8 cellular contexts compared by ENCODE assay signal in genomic region chr2:177784449-177784845, GRCh38.
DNase-seq lines count a peak whose midpoint lies in the region; ATAC-seq, FAIRE-seq and TF ChIP-seq lines count a peak whose summit lies in the region.

No MANE protein-coding gene starts in this region.

- TF ChIP-seq CTCF in retinal pigment epithelial cell (conservative IDR thresholded peaks at IDR 0.05; ENCODE audit: low read depth, low read length), result no peak

- peak; percentile 6 for DNase-seq in central memory CD4-positive, alpha-beta T cell
- peak; percentile 89 for DNase-seq in retinal pigment epithelial cell (ENCODE audit: low read depth)
- DNase-seq in urothelium cell line (ENCODE audit: low spot score), result no peak
- DNase-seq in NCI-H748 (lab: John Stamatoyannopoulos, UW; ENCODE audit: unreplicated experiment), result no peak
- DNase-seq in cortex of kidney (lab: John Stamatoyannopoulos, UW), result no peak
- DNase-seq in NCI-H526 treated with DMSO at 0.1 percent for 48 hours (lab: John Stamatoyannopoulos, UW), result no peak

- peak; percentile 12 for ATAC-seq in GM19043 (IDR thresholded peaks at IDR 0.05; ENCODE audit: low read depth, unreplicated experiment)
- peak; percentile 43 for ATAC-seq in HG03442 (IDR thresholded peaks at IDR 0.05; ENCODE audit: unreplicated experiment)

- FAIRE-seq in urothelium cell line (lab: Jason Lieb, UNC), result no peak

- no peak overlapping the region for H3K4me3 ChIP-seq in retinal pigment epithelial cell (ENCODE audit: low read length)

Comparison
In these comparisons a context has a peak if more than half of its experiments do, and no peak if none do; other contexts are left out.
1. DNase-seq: peak in central memory CD4-positive, alpha-beta T cell (single experiment) and retinal pigment epithelial cell (single experiment); none in urothelium cell line (single experiment), NCI-H748 (single experiment), cortex of kidney (single experiment) and NCI-H526 treated with DMSO at 0.1 percent for 48 hours (single experiment).